In genomic region chr11:68690671-68691401, GRCh38 we compare ENCODE assay signal across 16 cellular contexts. TPM values are rescaled to one million over a fixed set of nuclear protein-coding genes. Genes with fewer than 3 reads are reported as not detected.
DNase-seq lines count a peak whose midpoint lies in the region; ATAC-seq and TF ChIP-seq lines count a peak whose summit lies in the region.
"Had no signal": no experiment of that assay in that cellular context is flagged by ENCODE, and none has a peak within 500 bp of the region (broad histone marks: within the 10 kb centered on the region; RNA-seq: fewer than 3 reads in every experiment).

No MANE protein-coding gene starts in this region.

- no peaks in the 10 kb centered on the region for H3K9me3 ChIP-seq in HUES48 (ENCODE audit: control insufficient read depth, insufficient read depth, low read length)
- H3K9me3 ChIP-seq: heart right ventricle, psoas muscle, upper lobe of right lung had no signal

- peaks cover 16% of the 10 kb centered on the region for H3K4me1 Mint-ChIP-seq in activated CD8-positive, alpha-beta T cell treated with anti-CD3 and anti-CD28 coated beads for 36 hours (ENCODE audit: low read depth)
- peaks cover 10% of the 10 kb centered on the region for H3K4me1 Mint-ChIP-seq in type B pancreatic cell (ENCODE audit: unreplicated experiment)
- no peaks in the 10 kb centered on the region for H3K4me1 Mint-ChIP-seq in CD14-positive monocyte

- no peak overlapping the region for H3K27ac Mint-ChIP-seq in activated CD8-positive, alpha-beta T cell treated with anti-CD3 and anti-CD28 coated beads for 36 hours
- H3K27ac Mint-ChIP-seq in type B pancreatic cell (no peak overlapping the region), CD14-positive monocyte (no peak overlapping the region)
- H3K27ac Mint-ChIP-seq: dendritic cell treated with granulocyte-macrophage colony-stimulating factor and Interleukin-4, amounts not matched to agents 40 ng/mL and 50 ng/mL, for 4 days had no signal

- intact Hi-C loops in activated CD8-positive, alpha-beta T cell treated with anti-CD3 and anti-CD28 coated beads for 36 hours (cut with micrococcal nuclease), result no loop called here
- intact Hi-C loops in CD14-positive monocyte (cut with micrococcal nuclease), result no loop called here

- H3K36me3 ChIP-seq in HUES48 (ENCODE audit: control insufficient read depth, insufficient read depth, low read length), result peaks cover 46% of the 10 kb centered on the region
- H3K36me3 ChIP-seq: heart right ventricle, upper lobe of right lung had no signal

- peaks cover 2% of the 10 kb centered on the region; the same call in 1 of the 2 replicates for H3K27me3 ChIP-seq in HUES48 (ENCODE audit: control insufficient read depth, insufficient read depth, low read length)

- peak overlapping the region; percentile 14 for H3K27ac ChIP-seq in HUES48 (ENCODE audit: low read depth, low read length)
- H3K27ac ChIP-seq: heart right ventricle, psoas muscle, upper lobe of right lung had no signal

- no peak overlapping the region for H3K4me3 ChIP-seq in HUES48 (ENCODE audit: low read depth, low read length)
- H3K4me3 ChIP-seq: heart right ventricle, psoas muscle, upper lobe of right lung had no signal

- no peak overlapping the region for H3K9ac ChIP-seq in HUES48 (ENCODE audit: low read depth, low read length)

- ATAC-seq in activated CD8-positive, alpha-beta T cell treated with anti-CD3 and anti-CD28 coated beads for 36 hours, result peak; percentile 79
- ATAC-seq: psoas muscle, upper lobe of right lung had no signal

- DNase-seq in D341Med (ENCODE audit: low spot score), result peak; percentile 36
- DNase-seq in activated CD8-positive, alpha-beta T cell treated with anti-CD3 and anti-CD28 coated beads for 36 hours, result peak; percentile 67
- DNase-seq in islet precursor cell, result peak; percentile 40
- DNase-seq in type B pancreatic cell (ENCODE audit: extremely low spot score, unreplicated experiment), result no peak
- no peak for DNase-seq in NCI-H2171 (lab: John Stamatoyannopoulos, UW)
- no peak for DNase-seq in activated CD8-positive, alpha-beta memory T cell treated with anti-CD3 and anti-CD28 coated beads for 24 hours
- no peak for DNase-seq in CD14-positive monocyte (ENCODE audit: low spot score)
- DNase-seq: GDM1, heart right ventricle, mammary epithelial cell, NCI-H524 treated with DMSO at 0.1 percent for 48 hours, psoas muscle, upper lobe of right lung had no signal

- peak; percentile 32 for TF ChIP-seq CTCF in activated CD8-positive, alpha-beta T cell treated with anti-CD3 and anti-CD28 coated beads for 36 hours (IDR thresholded peaks at IDR 0.05)
- no peak for TF ChIP-seq CTCF in type B pancreatic cell (conservative IDR thresholded peaks at IDR 0.05)
- no peak for TF ChIP-seq CTCF in CD14-positive monocyte (IDR thresholded peaks at IDR 0.05)

- CTCF ChIA-PET in activated CD8-positive, alpha-beta T cell treated with anti-CD3 and anti-CD28 coated beads for 36 hours (lab: Charles Lee), result interaction anchor here (0.9 to 1.3 kb wide), 2 partner anchors 11 to 36 kb away, joined by 3 read pairs; no protein-coding TSS in a partner anchor

- peaks cover 9% of the 10 kb centered on the region for H3K27me3 Mint-ChIP-seq in activated CD8-positive, alpha-beta T cell treated with anti-CD3 and anti-CD28 coated beads for 36 hours
- H3K27me3 Mint-ChIP-seq in type B pancreatic cell, result peaks cover 72% of the 10 kb centered on the region
- H3K27me3 Mint-ChIP-seq in CD14-positive monocyte (ENCODE audit: low read depth in 3 of 3), result peaks cover 43 to 48% (median 43%) of the 10 kb centered on the region in 3 donors

- no peaks in the 10 kb centered on the region for H3K9me3 Mint-ChIP-seq in activated CD8-positive, alpha-beta T cell treated with anti-CD3 and anti-CD28 coated beads for 36 hours
- no peaks in the 10 kb centered on the region for H3K9me3 Mint-ChIP-seq in type B pancreatic cell
- H3K9me3 Mint-ChIP-seq in CD14-positive monocyte, result peaks cover 0 to 5% (median 3%) of the 10 kb centered on the region in 7 donors
- H3K9me3 Mint-ChIP-seq: dendritic cell treated with granulocyte-macrophage colony-stimulating factor and Interleukin-4, amounts not matched to agents 40 ng/mL and 50 ng/mL, for 4 days had no signal

- POLR2A ChIA-PET in activated CD8-positive, alpha-beta T cell treated with anti-CD3 and anti-CD28 coated beads for 36 hours (lab: Charles Lee), result interaction anchor here (0.6 to 1.1 kb wide), 2 partner anchors 28 to 36 kb away, joined by 3 read pairs; no protein-coding TSS in a partner anchor

- no peaks in the 10 kb centered on the region for H3K36me3 Mint-ChIP-seq in activated CD8-positive, alpha-beta T cell treated with anti-CD3 and anti-CD28 coated beads for 36 hours (ENCODE audit: low read depth)
- H3K36me3 Mint-ChIP-seq in type B pancreatic cell (no peaks in the 10 kb centered on the region), CD14-positive monocyte (no peaks in the 10 kb centered on the region)

- no peak overlapping the region for H3K4me3 Mint-ChIP-seq in activated CD8-positive, alpha-beta T cell treated with anti-CD3 and anti-CD28 coated beads for 36 hours
- H3K4me3 Mint-ChIP-seq in type B pancreatic cell (no peak overlapping the region), CD14-positive monocyte (no peak overlapping the region)
- H3K4me3 Mint-ChIP-seq: dendritic cell treated with granulocyte-macrophage colony-stimulating factor and Interleukin-4, amounts not matched to agents 40 ng/mL and 50 ng/mL, for 4 days had no signal

- H3K4me1 ChIP-seq in HUES48 (ENCODE audit: control insufficient read depth, insufficient read depth, low read length), result peaks cover 43% of the 10 kb centered on the region
- H3K4me1 ChIP-seq: heart right ventricle, psoas muscle, upper lobe of right lung had no signal

RNA-seq across cellular contexts. Expression of gene GAL, which starts 6.5 kb away (rescaled TPM):
- total RNA-seq in activated CD8-positive, alpha-beta T cell treated with anti-CD3 and anti-CD28 coated beads for 36 hours, result 1 to 10 TPM; 2.2 to 3.8 TPM
- total RNA-seq in type B pancreatic cell (ENCODE audit: low replicate concordance), result 3.4 and 6.2 TPM in 2 replicates
- not detected for polyA plus RNA-seq in CD14-positive monocyte
- total RNA-seq: T-helper 2 cell treated with Interferon-gamma antibody and Interleukin-4, amounts not matched to agents 100 ng/mL and 5 ng/mL, for 36 hours; upper lobe of right lung had no signal

Comparison
In these comparisons a context has a peak if more than half of its experiments do, and no peak if none do; other contexts are left out.
1. DNase-seq: peak in D341Med (single experiment), activated CD8-positive, alpha-beta T cell treated with anti-CD3 and anti-CD28 coated beads for 36 hours (single experiment) and islet precursor cell (single experiment); none in type B pancreatic cell (single experiment), NCI-H2171 (single experiment), activated CD8-positive, alpha-beta memory T cell treated with anti-CD3 and anti-CD28 coated beads for 24 hours (single experiment) and CD14-positive monocyte (single experiment).